6 cellular contexts compared by ENCODE assay signal in genomic region chr1:20643080-20643479, GRCh38. TPM values are rescaled to one million over a fixed set of nuclear protein-coding genes. Genes with fewer than 3 reads are reported as not detected.
"Had no signal": no experiment of that assay in that cellular context is flagged by ENCODE, and none has a peak within 500 bp of the region (broad histone marks: within the 10 kb centered on the region; RNA-seq: fewer than 3 reads in every experiment).

No MANE protein-coding gene starts in this region.

- H3K4me1 ChIP-seq: HAP-1 had no signal

- H3K4me3 Mint-ChIP-seq: GM23338 had no signal

- ATAC-seq: GM23338, HCT116 had no signal

- H3K9me3 ChIP-seq: HAP-1 had no signal

- H3K4me2 ChIP-seq: GM23338 had no signal

- H3K4me3 ChIP-seq: GM23338, HAP-1 had no signal

- H2AFZ ChIP-seq: GM23338 had no signal

- H3K9me3 Mint-ChIP-seq: GM23338 had no signal

- DNase-seq: H7, IMR-90 had no signal

- H3K27ac Mint-ChIP-seq: GM23338 had no signal

RNA-seq across cellular contexts. Expression of gene CDA, which starts 54.2 kb away (rescaled TPM):
- total RNA-seq: H4 had no signal
